ENCODE assay signal across 1 cellular context in genomic region chr2:38754049-38754448, GRCh38.
TF ChIP-seq lines count a peak whose summit lies in the region.

No MANE protein-coding gene starts in this region.

TF ChIP-seq in GM12878, 131 proteins besides CTCF, POLR2A, EP300 and RAD21:
- no peak for TF ChIP-seq SUPT20H (IDR thresholded peaks at IDR 0.05; ENCODE audit: borderline replicate concordance, control insufficient read depth, low read depth, low read length)
- no peak for TF ChIP-seq TCF3 (IDR thresholded peaks at IDR 0.05; ENCODE audit: borderline replicate concordance, insufficient read depth, low read depth, low read length)
- TF ChIP-seq FOXM1 (IDR thresholded peaks at IDR 0.05; ENCODE audit: low read depth, low read length) = no peak
- TF ChIP-seq PBX3 (IDR thresholded peaks at IDR 0.05; ENCODE audit: insufficient replicate concordance, low read depth, low read length) = no peak
- TF ChIP-seq, protein P1, sequence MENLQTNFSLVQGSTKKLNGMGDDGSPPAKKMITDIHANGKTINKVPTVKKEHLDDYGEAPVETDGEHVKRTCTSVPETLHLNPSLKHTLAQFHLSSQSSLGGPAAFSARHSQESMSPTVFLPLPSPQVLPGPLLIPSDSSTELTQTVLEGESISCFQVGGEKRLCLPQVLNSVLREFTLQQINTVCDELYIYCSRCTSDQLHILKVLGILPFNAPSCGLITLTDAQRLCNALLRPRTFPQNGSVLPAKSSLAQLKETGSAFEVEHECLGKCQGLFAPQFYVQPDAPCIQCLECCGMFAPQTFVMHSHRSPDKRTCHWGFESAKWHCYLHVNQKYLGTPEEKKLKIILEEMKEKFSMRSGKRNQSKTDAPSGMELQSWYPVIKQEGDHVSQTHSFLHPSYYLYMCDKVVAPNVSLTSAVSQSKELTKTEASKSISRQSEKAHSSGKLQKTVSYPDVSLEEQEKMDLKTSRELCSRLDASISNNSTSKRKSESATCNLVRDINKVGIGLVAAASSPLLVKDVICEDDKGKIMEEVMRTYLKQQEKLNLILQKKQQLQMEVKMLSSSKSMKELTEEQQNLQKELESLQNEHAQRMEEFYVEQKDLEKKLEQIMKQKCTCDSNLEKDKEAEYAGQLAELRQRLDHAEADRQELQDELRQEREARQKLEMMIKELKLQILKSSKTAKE (IDR thresholded peaks at IDR 0.05; ENCODE audit: low read depth, poor library complexity, severe bottlenecking) = no peak
- TF ChIP-seq MEF2B (IDR thresholded peaks at IDR 0.05; ENCODE audit: partially characterized antibody, poor library complexity, severe bottlenecking) = no peak
- no peak for TF ChIP-seq POU2F2 (IDR thresholded peaks at IDR 0.05; ENCODE audit: borderline replicate concordance, low read depth, low read length)
- no peak for TF ChIP-seq IRF3 (IDR thresholded peaks at IDR 0.05)
- TF ChIP-seq RB1 (IDR thresholded peaks at IDR 0.05; ENCODE audit: borderline replicate concordance) = no peak
- no peak for TF ChIP-seq NBN (IDR thresholded peaks at IDR 0.05)
- no peak for TF ChIP-seq TCF7 (IDR thresholded peaks at IDR 0.05; ENCODE audit: borderline replicate concordance)
- no peak for TF ChIP-seq EED (IDR thresholded peaks at IDR 0.05; ENCODE audit: low read depth)
- TF ChIP-seq CHD1 (IDR thresholded peaks at IDR 0.05; ENCODE audit: low read depth, low read length) = no peak
